ENCODE assay signal across 8 cellular contexts in genomic region chr21:29849735-29850176, GRCh38.
A peak's percentile ranks its signal among the peaks of the same experiment; 100 is the strongest.
DNase-seq lines count a peak whose midpoint lies in the region; FAIRE-seq and TF ChIP-seq lines count a peak whose summit lies in the region.

No MANE protein-coding gene starts in this region.

- H3K9me3 ChIP-seq in Peyer's patch = no peaks in the 10 kb centered on the region

- peak overlapping the region; percentile 58; the same call in 1 of the 2 replicates for H2AFZ ChIP-seq in KMS-11 (ENCODE audit: low read depth)

- FAIRE-seq in H54 (lab: Jason Lieb, UNC) = peak; percentile 85

- no peak overlapping the region for H3K4me2 ChIP-seq in KMS-11

- H3K4me3 Mint-ChIP-seq in activated T-helper 2 cell treated with anti-CD3 and anti-CD28 coated beads, Interferon-gamma antibody, Interleukin-2, Interleukin-4, amounts not matched to agents 10 μg/mL and 5 μg/mL and 100 μg/mL, durations not matched to agents 14 hours and 24 hours and 36 hours (ENCODE audit: low read depth) = no peak overlapping the region

- H3K9me3 Mint-ChIP-seq in activated T-helper 2 cell treated with anti-CD3 and anti-CD28 coated beads, Interferon-gamma antibody, Interleukin-2, Interleukin-4, amounts not matched to agents 10 μg/mL and 5 μg/mL and 100 μg/mL, durations not matched to agents 14 hours and 24 hours and 36 hours = no peaks in the 10 kb centered on the region

- peaks cover 3% of the 10 kb centered on the region for H3K27me3 Mint-ChIP-seq in activated T-helper 2 cell treated with anti-CD3 and anti-CD28 coated beads, Interferon-gamma antibody, Interleukin-2, Interleukin-4, amounts not matched to agents 10 μg/mL and 5 μg/mL and 100 μg/mL, durations not matched to agents 14 hours and 24 hours and 36 hours (ENCODE audit: low read depth)

- intact Hi-C loops in activated T-helper 2 cell treated with anti-CD3 and anti-CD28 coated beads, Interferon-gamma antibody, Interleukin-2, Interleukin-4, amounts not matched to agents 10 μg/mL and 5 μg/mL and 100 μg/mL, durations not matched to agents 14 hours and 24 hours and 36 hours (cut with micrococcal nuclease) = loop anchor here (1.0 to 5.0 kb wide), 2 partner anchors 373 to 477 kb away; no protein-coding TSS in a partner anchor

- no peaks in the 10 kb centered on the region for H3K4me1 ChIP-seq in KMS-11 (ENCODE audit: low read depth, poor library complexity, severe bottlenecking)
- H3K4me1 ChIP-seq in Peyer's patch = no peaks in the 10 kb centered on the region

- H3K27ac ChIP-seq in KMS-11 = no peak overlapping the region
- no peak overlapping the region for H3K27ac ChIP-seq in Peyer's patch

- H3K27ac Mint-ChIP-seq in activated T-helper 2 cell treated with anti-CD3 and anti-CD28 coated beads, Interferon-gamma antibody, Interleukin-2, Interleukin-4, amounts not matched to agents 10 μg/mL and 5 μg/mL and 100 μg/mL, durations not matched to agents 14 hours and 24 hours and 36 hours = no peak overlapping the region

- no peaks in the 10 kb centered on the region for H3K36me3 Mint-ChIP-seq in activated T-helper 2 cell treated with anti-CD3 and anti-CD28 coated beads, Interferon-gamma antibody, Interleukin-2, Interleukin-4, amounts not matched to agents 10 μg/mL and 5 μg/mL and 100 μg/mL, durations not matched to agents 14 hours and 24 hours and 36 hours (ENCODE audit: low read depth)

- H3K36me3 ChIP-seq in KMS-11 (ENCODE audit: insufficient read depth) (no peaks in the 10 kb centered on the region), Peyer's patch (no peaks in the 10 kb centered on the region)

- H3K9ac ChIP-seq in KMS-11 = no peak overlapping the region

- no peaks in the 10 kb centered on the region for H3K27me3 ChIP-seq in KMS-11 (ENCODE audit: insufficient read depth, low read depth)
- H3K27me3 ChIP-seq in Peyer's patch = no peaks in the 10 kb centered on the region

- DNase-seq in GM12864 (ENCODE audit: low read depth) (peak; percentile 29), H54 (ENCODE audit: insufficient read length, low spot score) (peak; percentile 20), Peyer's patch (peak in 1 of 3 donors; percentile 75), globus pallidus (ENCODE audit: low spot score) (peak; percentile 66), pons (ENCODE audit: low spot score) (peak; percentile 72), cerebellar nuclear complex (lab: John Stamatoyannopoulos, UW) (no peak)
- peak; percentile 18 for DNase-seq in activated T-helper 2 cell treated with anti-CD3 and anti-CD28 coated beads, Interferon-gamma antibody, Interleukin-2, Interleukin-4, amounts not matched to agents 10 μg/mL and 5 μg/mL and 100 μg/mL, durations not matched to agents 14 hours and 24 hours and 36 hours (ENCODE audit: low spot score)

- no peaks in the 10 kb centered on the region for H3K79me2 ChIP-seq in KMS-11 (ENCODE audit: insufficient read depth, low read depth)

- H3K4me3 ChIP-seq in GM12864 (ENCODE audit: low read depth, low read length) (no peak overlapping the region), KMS-11 (IDR thresholded peaks at IDR 0.05; ENCODE audit: insufficient read depth, low read depth, low read length) (no peak overlapping the region), Peyer's patch (no peak overlapping the region)

- H4K20me1 ChIP-seq in KMS-11 (ENCODE audit: insufficient read depth) = no peaks in the 10 kb centered on the region

- TF ChIP-seq CTCF in GM12864 (IDR thresholded peaks at IDR 0.05; ENCODE audit: low read depth, low read length, missing control alignments) (peak; percentile 84), KMS-11 (conservative IDR thresholded peaks at IDR 0.05; ENCODE audit: low read depth, low read length) (peak; percentile 92), Peyer's patch (IDR thresholded peaks at IDR 0.05) (peak in 4 of 6 experiments; percentile 53 to 72 (median 70))

- TF ChIP-seq POLR2A in H54 (IDR thresholded peaks at IDR 0.05; ENCODE audit: low read depth, low read length) (no peak), Peyer's patch (IDR thresholded peaks at IDR 0.05) (no peak)

- H3K4me1 Mint-ChIP-seq in activated T-helper 2 cell treated with anti-CD3 and anti-CD28 coated beads, Interferon-gamma antibody, Interleukin-2, Interleukin-4, amounts not matched to agents 10 μg/mL and 5 μg/mL and 100 μg/mL, durations not matched to agents 14 hours and 24 hours and 36 hours (ENCODE audit: low read depth) = no peaks in the 10 kb centered on the region

Comparison
In these comparisons a context has a peak if more than half of its experiments do, and no peak if none do; other contexts are left out.
1. DNase-seq: peak in GM12864 (single experiment), H54 (single experiment), activated T-helper 2 cell treated with anti-CD3 and anti-CD28 coated beads, Interferon-gamma antibody, Interleukin-2, Interleukin-4, amounts not matched to agents 10 μg/mL and 5 μg/mL and 100 μg/mL, durations not matched to agents 14 hours and 24 hours and 36 hours (single experiment), globus pallidus (single experiment) and pons (single experiment); none in cerebellar nuclear complex (0 of 2).
2. Peak in every context shown above with its lines, with median percentiles within 50 percentile points of each other: CTCF ChIP-seq.